Comparison of ENCODE assay signal across 13 cellular contexts in genomic region chrX:20212486-20213089, GRCh38. TPM values are rescaled to one million over a fixed set of nuclear protein-coding genes. Genes with fewer than 3 reads are reported as not detected.
A peak's percentile ranks its signal among the peaks of the same experiment; 100 is the strongest.
DNase-seq lines count a peak whose midpoint lies in the region; ATAC-seq, FAIRE-seq and TF ChIP-seq lines count a peak whose summit lies in the region.
"Had no signal": no experiment of that assay in that cellular context is flagged by ENCODE, and none has a peak within 500 bp of the region (broad histone marks: within the 10 kb centered on the region; RNA-seq: fewer than 3 reads in every experiment).

No MANE protein-coding gene starts in this region.

- H3K27me3 ChIP-seq in GM06990 (replicated peaks; ENCODE audit: control insufficient read depth, insufficient read depth, low read length): no peaks in the 10 kb centered on the region
- H3K27me3 ChIP-seq in Caco-2 (replicated peaks; ENCODE audit: control insufficient read depth, insufficient read depth, low read length): no peaks in the 10 kb centered on the region
- H3K27me3 ChIP-seq: Peyer's patch, right atrium auricular region had no signal

- FAIRE-seq in GM19239 (lab: Jason Lieb, UNC) (peak; percentile 59), urothelium cell line (lab: Jason Lieb, UNC) (no peak)

- in situ Hi-C loops in GM13977 (cut with MboI; ENCODE audit: low pct_unique_long_range_greater_than_20kb, low sequenced_read_pairs, unreplicated experiment): no loop called here

- POLR2A ChIA-PET in Caco-2 (lab: Charles Lee): no interaction called here

- DNase-seq in GM06990 (ENCODE audit: extremely low read depth, insufficient read length) (peak; percentile 16), GM19239 (ENCODE audit: insufficient read length, low spot score) (no peak), urothelium cell line (ENCODE audit: low spot score) (no peak), Right ventricle myocardium inferior (ENCODE audit: missing footprints) (no peak), Caco-2 (no peak), GM13977 (ENCODE audit: low spot score) (no peak)
- DNase-seq: hippocampal formation, NCI-H187, Peyer's patch had no signal

- no peak for TF ChIP-seq CTCF in GM06990 (IDR thresholded peaks at IDR 0.05; ENCODE audit: insufficient read depth, low read length, poor library complexity, severe bottlenecking)
- TF ChIP-seq CTCF in Caco-2 (IDR thresholded peaks at IDR 0.05; ENCODE audit: insufficient read depth in 1 of 2, low read depth in 1 of 2, low read length in 1 of 2, severe bottlenecking in 1 of 2, unreplicated experiment in 1 of 2): no peak
- no peak for TF ChIP-seq CTCF in GM13977 (IDR thresholded peaks at IDR 0.05; ENCODE audit: extremely low read depth, insufficient read depth, missing control alignments)

- no peak overlapping the region for H3K27ac Mint-ChIP-seq in Caco-2 (ENCODE audit: unreplicated experiment)
- H3K27ac Mint-ChIP-seq: mesothelial cell of epicardium had no signal

- no peak overlapping the region for H3K4me3 ChIP-seq in GM06990 (replicated peaks; ENCODE audit: low read depth, low read length)
- H3K4me3 ChIP-seq in Caco-2 (ENCODE audit: low read depth, low read length): no peak overlapping the region
- H3K4me3 ChIP-seq: Peyer's patch, right atrium auricular region had no signal

- BruUV-seq in Caco-2 (replicated peaks; lab: Mats Ljungman, UMichigan): no TSS peak

- H3K4me1 ChIP-seq in Caco-2: no peaks in the 10 kb centered on the region
- H3K4me1 ChIP-seq: Peyer's patch had no signal

- H3K36me3 ChIP-seq in GM06990 (ENCODE audit: control insufficient read depth, insufficient read depth, low read length) (no peaks in the 10 kb centered on the region), Caco-2 (ENCODE audit: control insufficient read depth, insufficient read depth, low read length) (no peaks in the 10 kb centered on the region)
- H3K36me3 ChIP-seq: right atrium auricular region had no signal

- H3K36me3 Mint-ChIP-seq in Caco-2 (ENCODE audit: insufficient read depth, unreplicated experiment): peaks cover 26% of the 10 kb centered on the region

- H3K9me3 ChIP-seq in Caco-2: no peaks in the 10 kb centered on the region
- H3K9me3 ChIP-seq: Peyer's patch, right atrium auricular region had no signal

- no peaks in the 10 kb centered on the region for H3K27me3 Mint-ChIP-seq in Caco-2 (ENCODE audit: insufficient read depth, unreplicated experiment)

- CTCF ChIA-PET in Caco-2 (lab: Charles Lee): no interaction called here

- peaks cover 7% of the 10 kb centered on the region for H3K4me1 Mint-ChIP-seq in Caco-2 (ENCODE audit: low read depth, unreplicated experiment)

- ATAC-seq in HG02759 (IDR thresholded peaks at IDR 0.05; ENCODE audit: unreplicated experiment): peak; percentile 77
- peak; percentile 89 for ATAC-seq in HG03469 (IDR thresholded peaks at IDR 0.05; ENCODE audit: unreplicated experiment)
- ATAC-seq in Right ventricle myocardium inferior: no peak

- no peak overlapping the region for H3K4me3 Mint-ChIP-seq in Caco-2 (ENCODE audit: unreplicated experiment)
- H3K4me3 Mint-ChIP-seq: mesothelial cell of epicardium had no signal

- no peaks in the 10 kb centered on the region for H3K9me3 Mint-ChIP-seq in Caco-2 (ENCODE audit: unreplicated experiment)

- intact Hi-C loops in Right ventricle myocardium inferior (cut with DNase I) (no loop called here), Caco-2 (cut with micrococcal nuclease; ENCODE audit: unreplicated experiment) (no loop called here)

RNA-seq across cellular contexts. Expression of gene RPS6KA3, which starts 54.1 kb away (rescaled TPM):
- total RNA-seq in Right ventricle myocardium inferior (34.8 TPM), Caco-2 (2022) (93.2 and 104 TPM in 2 replicates)
